ENCODE assay signal across 1 cellular context in the genomic region with DNA sequence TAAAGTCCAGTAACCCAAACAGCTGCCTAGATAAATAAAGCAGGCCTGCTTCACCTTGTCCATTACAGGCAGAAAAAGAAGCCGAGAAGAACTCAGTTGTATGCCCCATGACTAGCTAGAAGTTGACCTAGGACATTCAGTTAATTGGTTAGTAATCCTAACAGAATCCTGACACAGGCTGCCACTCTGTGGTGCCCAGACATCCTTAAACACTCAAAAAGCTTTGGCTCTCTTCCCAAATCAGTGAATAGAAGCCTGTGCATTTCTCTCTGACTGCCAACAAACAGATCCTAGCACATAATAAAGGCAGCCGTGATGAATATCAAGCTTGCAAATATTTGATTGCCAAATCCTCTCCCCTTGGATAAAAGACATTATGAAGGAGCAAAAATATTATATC.
TF ChIP-seq lines count a peak whose summit lies in the region.

No MANE protein-coding gene starts in this region.

TF ChIP-seq in H1, 55 proteins besides CTCF, POLR2A, EP300 and RAD21 (continued from another document):
- no peak for TF ChIP-seq SIRT6 (IDR thresholded peaks at IDR 0.05; ENCODE audit: low read length)
TF ChIP-seq in H1: peak in this region for 0.
